In genomic region chr14:99235578-99235977, GRCh38 we compare ENCODE assay signal across 14 cellular contexts. TPM values are rescaled to one million over a fixed set of nuclear protein-coding genes. Genes with fewer than 3 reads are reported as not detected.
DNase-seq lines count a peak whose midpoint lies in the region; ATAC-seq and TF ChIP-seq lines count a peak whose summit lies in the region.
"Had no signal": no experiment of that assay in that cellular context is flagged by ENCODE, and none has a peak within 500 bp of the region (broad histone marks: within the 10 kb centered on the region; RNA-seq: fewer than 3 reads in every experiment).

No MANE protein-coding gene starts in this region.

- no peak overlapping the region for H3K27ac ChIP-seq in coronary artery

- ATAC-seq in T-helper 17 cell (peak; percentile 16), GM21528 (IDR thresholded peaks at IDR 0.05; ENCODE audit: low FRiP score, unreplicated experiment) (no peak)
- peak; percentile 41 for ATAC-seq in effector memory CD8-positive, alpha-beta T cell (replicated peaks)
- ATAC-seq: esophagus mucosa, heart right ventricle, left lobe of liver, right cardiac atrium had no signal

- TF ChIP-seq CTCF in neural crest cell (conservative IDR thresholded peaks at IDR 0.05) (peak; percentile 24), coronary artery (IDR thresholded peaks at IDR 0.05) (no peak)

- peak overlapping the region; percentile 90 for H3K4me3 Mint-ChIP-seq in activated CD4-positive, alpha-beta T cell treated with anti-CD3 and anti-CD28 coated beads, Interleukin-2, amount 10 ng/mL, durations not matched to agents 24 days and 14 days
- peak overlapping the region; percentile 96 for H3K4me3 Mint-ChIP-seq in T-helper 17 cell
- peak overlapping the region; percentile 94 to 99 for H3K4me3 Mint-ChIP-seq in effector memory CD8-positive, alpha-beta T cell
- peak overlapping the region; percentile 71 for H3K4me3 Mint-ChIP-seq in neural crest cell

- H3K4me1 Mint-ChIP-seq in activated CD4-positive, alpha-beta T cell treated with anti-CD3 and anti-CD28 coated beads, Interleukin-2, amount 10 ng/mL, durations not matched to agents 24 days and 14 days: peaks cover 91% of the 10 kb centered on the region
- peaks cover 82% of the 10 kb centered on the region for H3K4me1 Mint-ChIP-seq in T-helper 17 cell
- H3K4me1 Mint-ChIP-seq in effector memory CD8-positive, alpha-beta T cell (ENCODE audit: low read depth in 2 of 2): peaks cover 83 to 87% of the 10 kb centered on the region in 2 donors
- peaks cover 20% of the 10 kb centered on the region for H3K4me1 Mint-ChIP-seq in neural crest cell

- intact Hi-C loops in activated CD4-positive, alpha-beta T cell treated with anti-CD3 and anti-CD28 coated beads, Interleukin-2, amount 10 ng/mL, durations not matched to agents 24 days and 14 days (cut with micrococcal nuclease): loop anchor here (1.0 to 10.0 kb wide), 2 partner anchors 8 to 1051 kb away; no protein-coding TSS in a partner anchor

- no peak for DNase-seq in activated CD4-positive, alpha-beta T cell treated with anti-CD3 and anti-CD28 coated beads, Interleukin-2, amount 10 ng/mL, durations not matched to agents 24 days and 14 days
- no peak for DNase-seq in activated CD4-positive, alpha-beta T cell treated with anti-CD3 and anti-CD28 coated beads for 48 hours
- DNase-seq in T-helper 17 cell: no peak
- DNase-seq in effector memory CD8-positive, alpha-beta T cell: no peak
- DNase-seq in neural crest cell (ENCODE audit: low read depth, low spot score): no peak
- no peak for DNase-seq in coronary artery (ENCODE audit: low spot score)
- DNase-seq in nucleus accumbens (lab: John Stamatoyannopoulos, UW): no peak
- DNase-seq: GF-D8, heart right ventricle, right cardiac atrium, RPMI8226 had no signal

- peaks cover 24% of the 10 kb centered on the region for H3K36me3 Mint-ChIP-seq in activated CD4-positive, alpha-beta T cell treated with anti-CD3 and anti-CD28 coated beads, Interleukin-2, amount 10 ng/mL, durations not matched to agents 24 days and 14 days (ENCODE audit: low read depth)
- H3K36me3 Mint-ChIP-seq in T-helper 17 cell (ENCODE audit: low read depth) (peaks cover 5% of the 10 kb centered on the region), neural crest cell (ENCODE audit: low read depth) (no peaks in the 10 kb centered on the region)
- H3K36me3 Mint-ChIP-seq in effector memory CD8-positive, alpha-beta T cell (ENCODE audit: insufficient read depth): peaks cover 98% of the 10 kb centered on the region

- peak overlapping the region; percentile 99 for H3K27ac Mint-ChIP-seq in activated CD4-positive, alpha-beta T cell treated with anti-CD3 and anti-CD28 coated beads, Interleukin-2, amount 10 ng/mL, durations not matched to agents 24 days and 14 days
- H3K27ac Mint-ChIP-seq in T-helper 17 cell (peak overlapping the region; percentile 100), neural crest cell (ENCODE audit: unreplicated experiment) (no peak overlapping the region)
- peak overlapping the region; percentile 99 for H3K27ac Mint-ChIP-seq in effector memory CD8-positive, alpha-beta T cell

- H3K27me3 Mint-ChIP-seq in activated CD4-positive, alpha-beta T cell treated with anti-CD3 and anti-CD28 coated beads, Interleukin-2, amount 10 ng/mL, durations not matched to agents 24 days and 14 days: no peaks in the 10 kb centered on the region
- H3K27me3 Mint-ChIP-seq in T-helper 17 cell (no peaks in the 10 kb centered on the region), neural crest cell (ENCODE audit: low read depth) (peaks cover 47% of the 10 kb centered on the region)
- no peaks in the 10 kb centered on the region for H3K27me3 Mint-ChIP-seq in effector memory CD8-positive, alpha-beta T cell

- H3K4me3 ChIP-seq in coronary artery: no peak overlapping the region
- H3K4me3 ChIP-seq: heart right ventricle had no signal

- no peaks in the 10 kb centered on the region for H3K9me3 ChIP-seq in T-helper 17 cell (ENCODE audit: control insufficient read depth, low read length, poor library complexity, severe bottlenecking)

- no peaks in the 10 kb centered on the region for H3K9me3 Mint-ChIP-seq in activated CD4-positive, alpha-beta T cell treated with anti-CD3 and anti-CD28 coated beads, Interleukin-2, amount 10 ng/mL, durations not matched to agents 24 days and 14 days
- no peaks in the 10 kb centered on the region for H3K9me3 Mint-ChIP-seq in effector memory CD8-positive, alpha-beta T cell
- no peaks in the 10 kb centered on the region for H3K9me3 Mint-ChIP-seq in neural crest cell

RNA-seq across cellular contexts. Expression of gene BCL11B, which starts 36.4 kb away (rescaled TPM):
- 48.2 and 48.5 TPM in 2 replicates for total RNA-seq in activated CD4-positive, alpha-beta T cell treated with anti-CD3 and anti-CD28 coated beads, Interleukin-2, amount 10 ng/mL, durations not matched to agents 24 days and 14 days
- 100 to 1,000 TPM; 167 to 174 TPM for total RNA-seq in T-helper 17 cell
- total RNA-seq in neural crest cell: 0.28 and 0.32 TPM in 2 replicates

Comparison
In these comparisons a context has a peak if more than half of its experiments do, and no peak if none do; other contexts are left out.
1. RNA of gene BCL11B, which starts 36.4 kb away (total RNA-seq): 167 to 174 TPM in T-helper 17 cell and 48.2 to 48.5 TPM in activated CD4-positive, alpha-beta T cell treated with anti-CD3 and anti-CD28 coated beads, Interleukin-2, amount 10 ng/mL, durations not matched to agents 24 days and 14 days; 0.28 to 0.32 TPM in neural crest cell; every median in the first group is over 10 times any median in the second.
2. Peak in every context shown above with its lines, with median percentiles within 50 percentile points of each other: H3K4me3 Mint-ChIP-seq.